In the genomic region with DNA sequence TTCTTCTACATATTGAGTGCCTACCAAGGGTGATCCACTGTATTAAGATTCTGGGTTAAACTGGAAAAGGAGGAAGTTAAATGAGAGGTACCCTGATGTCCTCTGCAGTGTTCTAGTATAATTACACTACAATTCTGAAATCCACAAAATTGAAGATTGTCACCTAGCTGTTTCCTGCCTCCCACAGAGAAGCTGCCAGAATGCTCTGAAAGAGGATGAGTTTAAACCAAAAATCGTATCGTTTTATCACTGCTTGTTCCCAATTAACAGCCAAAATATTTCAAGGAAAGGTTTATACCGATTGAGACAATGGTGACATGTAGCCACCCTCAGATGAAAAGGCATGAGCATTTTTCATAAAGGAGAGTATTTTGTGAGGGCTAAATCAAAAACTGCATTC, we compare ENCODE assay signal across 30 cellular contexts.
"Had no signal": no experiment of that assay in that cellular context is flagged by ENCODE, and none has a peak within 500 bp of the region (broad histone marks: within the 10 kb centered on the region; RNA-seq: fewer than 3 reads in every experiment).

No MANE protein-coding gene starts in this region.

- H3K9me3 Mint-ChIP-seq: immature natural killer cell; mesothelial cell of epicardium; natural killer cell; stimulated activated naive B cell treated with anti-CD40 and anti-IgM and Interleukin-4, amounts not matched to agents 10 μg/mL and 1 μg/mL and 100 μg/mL, for 72 hours had no signal

- ATAC-seq: left colon; left lung; lower lobe of right lung; natural killer cell; right lobe of liver; stimulated activated naive B cell treated with anti-CD40 and anti-IgM and Interleukin-4, amounts not matched to agents 10 μg/mL and 1 μg/mL and 100 μg/mL, for 72 hours; stimulated activated naive CD8-positive, alpha-beta T cell treated with anti-CD3 and anti-CD28 coated beads, Interleukin-15, Interleukin-2, amounts not matched to agents 100 U/mL and 50 U/mL, for 24 hours had no signal

- FAIRE-seq: islet of Langerhans, kidney had no signal

- H3K27me3 Mint-ChIP-seq: naive B cell; stimulated activated naive B cell treated with anti-CD40 and anti-IgM and Interleukin-4, amounts not matched to agents 10 μg/mL and 1 μg/mL and 100 μg/mL, for 72 hours had no signal

- H3K4me3 ChIP-seq: left lung, lower lobe of right lung, neural progenitor cell, right atrium auricular region, right lobe of liver, stomach, testis, thyroid gland, transverse colon, upper lobe of left lung, vagina had no signal

- H2AFZ ChIP-seq: neural progenitor cell, parathyroid adenoma had no signal

- H3K79me2 ChIP-seq: parathyroid adenoma had no signal

- H3K4me2 ChIP-seq: neural progenitor cell had no signal

- H3K4me1 Mint-ChIP-seq: naive B cell, natural killer cell had no signal

- H3K4me1 ChIP-seq: left lung, lower lobe of right lung, parathyroid adenoma, right atrium auricular region, right lobe of liver, stomach, testis, thyroid gland, transverse colon, upper lobe of left lung, vagina had no signal

- H3K27ac ChIP-seq: left lung, lower lobe of right lung, neural progenitor cell, neutrophil, parathyroid adenoma, right atrium auricular region, right lobe of liver, stomach, testis, thyroid gland, transverse colon, upper lobe of left lung, vagina had no signal

- H3K27me3 ChIP-seq: left lung, neural progenitor cell, neutrophil, right atrium auricular region, right lobe of liver, stomach, testis, thyroid gland, transverse colon, upper lobe of left lung, vagina had no signal

- H3K36me3 Mint-ChIP-seq: naive B cell; natural killer cell; stimulated activated naive B cell treated with anti-CD40 and anti-IgM and Interleukin-4, amounts not matched to agents 10 μg/mL and 1 μg/mL and 100 μg/mL, for 72 hours had no signal

- DNase-seq: hypothalamus; immature natural killer cell; kidney; left colon; left lung; lower lobe of right lung; mesenchymal stem cell; naive B cell; natural killer cell; nephron progenitor cell; occipital lobe; right lobe of liver; stimulated activated CD4-positive, alpha-beta T cell treated with anti-CD3 and anti-CD28 coated beads, Interleukin-12 subunit alpha, Interleukin-12 subunit beta, amount 100 ng/mL, for 4 hours; stimulated activated CD4-positive, alpha-beta T cell treated with anti-CD3 and anti-CD28 coated beads, Interleukin-15, amount 100 ng/mL, for 24 hours; stimulated activated CD4-positive, alpha-beta T cell treated with anti-CD3 and anti-CD28 coated beads, Interleukin-2, amount 100 ng/mL, for 24 hours; stimulated activated CD4-positive, alpha-beta T cell treated with anti-CD3 and anti-CD28 coated beads, Interleukin-4, amount 100 ng/mL, for 1 hour; stimulated activated naive B cell treated with anti-CD40 and anti-IgM and Interleukin-4, amounts not matched to agents 10 μg/mL and 1 μg/mL and 100 μg/mL, for 72 hours; stimulated activated naive CD8-positive, alpha-beta T cell treated with anti-CD3 and anti-CD28 coated beads, Interleukin-15, Interleukin-2, amounts not matched to agents 100 U/mL and 50 U/mL, for 24 hours; stomach; testis; thyroid gland; transverse colon had no signal

- H3K36me3 ChIP-seq: left lung, lower lobe of right lung, neural progenitor cell, neutrophil, right atrium auricular region, right lobe of liver, stomach, thyroid gland, transverse colon, upper lobe of left lung, vagina had no signal

- H3K9me3 ChIP-seq: left lung, lower lobe of right lung, neutrophil, right atrium auricular region, right lobe of liver, stomach, testis, thyroid gland, transverse colon, upper lobe of left lung, vagina had no signal

- H3K4me3 Mint-ChIP-seq: immature natural killer cell; mesothelial cell of epicardium; naive B cell; natural killer cell; nephron progenitor cell; neural progenitor cell; stimulated activated naive B cell treated with anti-CD40 and anti-IgM and Interleukin-4, amounts not matched to agents 10 μg/mL and 1 μg/mL and 100 μg/mL, for 72 hours had no signal

- H3K9ac ChIP-seq: neural progenitor cell, parathyroid adenoma had no signal

- H3K27ac Mint-ChIP-seq: mesothelial cell of epicardium; naive B cell; natural killer cell; neural progenitor cell; stimulated activated naive B cell treated with anti-CD40 and anti-IgM and Interleukin-4, amounts not matched to agents 10 μg/mL and 1 μg/mL and 100 μg/mL, for 72 hours had no signal
